In the genomic region with DNA sequence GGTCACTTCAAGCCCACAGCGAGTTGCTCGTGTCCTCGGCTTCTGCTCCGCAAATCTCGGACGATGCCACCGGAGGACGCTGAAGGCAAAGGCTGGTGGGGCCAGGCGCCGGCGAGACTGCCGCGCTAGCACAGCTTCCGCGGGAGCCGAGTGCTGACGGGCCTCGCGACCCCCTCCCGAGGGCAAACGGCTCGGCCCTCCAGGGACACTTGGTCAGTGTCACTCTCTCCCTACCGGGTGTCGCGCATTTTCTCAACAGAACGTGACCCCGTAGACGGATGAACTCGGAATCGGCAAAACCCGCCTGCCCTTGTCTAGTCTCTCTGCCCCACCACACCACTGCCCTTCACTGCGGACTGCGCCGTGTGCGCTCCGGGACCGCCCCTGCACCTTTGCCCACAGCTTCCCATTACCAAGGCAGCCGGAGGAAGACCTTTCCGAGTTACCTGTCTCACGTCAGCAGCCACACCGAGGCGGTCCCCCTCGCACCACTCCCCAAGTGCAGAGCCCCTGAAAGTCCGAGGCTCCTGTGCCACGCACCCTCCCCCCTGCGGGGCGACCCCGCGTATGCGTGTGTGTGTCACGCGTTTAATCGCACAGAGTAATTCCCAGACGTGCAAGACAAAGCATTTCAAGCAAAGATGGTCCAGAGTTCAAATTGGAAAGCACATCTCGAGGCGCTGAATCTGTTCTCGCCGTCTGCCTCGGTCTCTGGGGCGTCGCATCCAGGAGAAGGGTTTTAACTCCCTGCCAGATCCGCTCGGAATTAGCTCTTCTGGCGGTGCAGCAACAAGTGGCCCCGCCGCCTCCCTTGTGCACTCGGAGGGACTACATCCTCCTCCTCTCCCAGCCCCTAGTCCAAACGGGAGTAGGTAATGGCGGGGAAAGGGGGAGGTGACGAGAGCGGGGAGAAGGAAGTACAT, we compare ENCODE assay signal across 8 cellular contexts.
DNase-seq lines count a peak whose midpoint lies in the region; FAIRE-seq and TF ChIP-seq lines count a peak whose summit lies in the region.

No MANE protein-coding gene starts in this region.

- no peak for TF ChIP-seq POLR2A in H54 (IDR thresholded peaks at IDR 0.05; ENCODE audit: low read depth, low read length)

- peak; percentile 65 for TF ChIP-seq CTCF in WERI-Rb-1 (IDR thresholded peaks at IDR 0.05; ENCODE audit: low read depth, low read length)
- no peak for TF ChIP-seq CTCF in fibroblast of pulmonary artery (IDR thresholded peaks at IDR 0.05; ENCODE audit: low read length, missing control alignments)
- no peak for TF ChIP-seq CTCF in neutrophil (IDR thresholded peaks at IDR 0.05)

- H3K27me3 ChIP-seq in WERI-Rb-1 (ENCODE audit: insufficient read depth, low read depth, severe bottlenecking) (peaks cover 84% of the 10 kb centered on the region), neutrophil (peaks cover 100% of the 10 kb centered on the region)

- H3K36me3 ChIP-seq in WERI-Rb-1 (no peaks in the 10 kb centered on the region), neutrophil (no peaks in the 10 kb centered on the region)

- peaks cover 41 to 49% of the 10 kb centered on the region in 2 experiments for H3K4me1 ChIP-seq in neutrophil (ENCODE audit: control insufficient read depth in 1 of 2, insufficient read depth in 1 of 2, low read depth in 1 of 2, low read length in 1 of 2)

- peak; percentile 59 for DNase-seq in DMS153 (lab: John Stamatoyannopoulos, UW)
- peak; percentile 54 for DNase-seq in HS-27A (ENCODE audit: low read depth)
- DNase-seq in WERI-Rb-1, result peak; percentile 58
- DNase-seq in fibroblast of pulmonary artery (ENCODE audit: low read depth), result peak; percentile 16
- DNase-seq in H54 (ENCODE audit: insufficient read length, low spot score), result no peak
- no peak for DNase-seq in T1000 (lab: John Stamatoyannopoulos, UW)
- DNase-seq in NCI-H1436 treated with DMSO at 0.1 percent for 48 hours (lab: John Stamatoyannopoulos, UW), result no peak

- H3K4me3 ChIP-seq in WERI-Rb-1 (ENCODE audit: low read depth, low read length) (peak overlapping the region; percentile 44), fibroblast of pulmonary artery (replicated peaks; ENCODE audit: low read depth, low read length) (peak overlapping the region; percentile 27), neutrophil (ENCODE audit: low read depth in 1 of 2, low read length in 1 of 2) (peak overlapping the region; percentile 32 to 41)

- peaks cover 6% of the 10 kb centered on the region for H3K9me3 ChIP-seq in WERI-Rb-1 (ENCODE audit: severe bottlenecking)
- H3K9me3 ChIP-seq in neutrophil, result no peaks in the 10 kb centered on the region

- H3K27ac ChIP-seq in WERI-Rb-1 (no peak overlapping the region), neutrophil (no peak overlapping the region)

- no peak for FAIRE-seq in H54 (lab: Jason Lieb, UNC)

Comparison
In these comparisons a context has a peak if more than half of its experiments do, and no peak if none do; other contexts are left out.
1. DNase-seq: peak in DMS153 (single experiment), HS-27A (single experiment), WERI-Rb-1 (single experiment) and fibroblast of pulmonary artery (single experiment); none in H54 (single experiment), T1000 (single experiment) and NCI-H1436 treated with DMSO at 0.1 percent for 48 hours (single experiment).
2. Peak in every context shown above with its lines, with median percentiles within 50 percentile points of each other: H3K4me3 ChIP-seq.